ENCODE assay signal across 1 cellular context in genomic region chr14:38206689-38207088, GRCh38.
A peak's percentile ranks its signal among the peaks of the same experiment; 100 is the strongest.
TF ChIP-seq lines count a peak whose summit lies in the region.

No MANE protein-coding gene starts in this region.

TF ChIP-seq in HepG2, 621 proteins besides CTCF, POLR2A, EP300 and RAD21:
- TF ChIP-seq CBX2 (IDR thresholded peaks at IDR 0.05; ENCODE audit: low read depth, low read length) (0 out of 2 replicates have a peak, but pooled peaks have one; percentile 9), CBX2 (CRISPR knock-in tag; IDR thresholded peaks at IDR 0.05; ENCODE audit: low read depth) (no peak), MEIS1 (CRISPR knock-in tag; IDR thresholded peaks at IDR 0.05; ENCODE audit: borderline replicate concordance) (no peak), FOXO4 (CRISPR knock-in tag; conservative IDR thresholded peaks at IDR 0.05) (0 out of 2 replicates have a peak, but pooled peaks have one; percentile 16)
